Comparison of ENCODE assay signal across 7 cellular contexts in the genomic region with DNA sequence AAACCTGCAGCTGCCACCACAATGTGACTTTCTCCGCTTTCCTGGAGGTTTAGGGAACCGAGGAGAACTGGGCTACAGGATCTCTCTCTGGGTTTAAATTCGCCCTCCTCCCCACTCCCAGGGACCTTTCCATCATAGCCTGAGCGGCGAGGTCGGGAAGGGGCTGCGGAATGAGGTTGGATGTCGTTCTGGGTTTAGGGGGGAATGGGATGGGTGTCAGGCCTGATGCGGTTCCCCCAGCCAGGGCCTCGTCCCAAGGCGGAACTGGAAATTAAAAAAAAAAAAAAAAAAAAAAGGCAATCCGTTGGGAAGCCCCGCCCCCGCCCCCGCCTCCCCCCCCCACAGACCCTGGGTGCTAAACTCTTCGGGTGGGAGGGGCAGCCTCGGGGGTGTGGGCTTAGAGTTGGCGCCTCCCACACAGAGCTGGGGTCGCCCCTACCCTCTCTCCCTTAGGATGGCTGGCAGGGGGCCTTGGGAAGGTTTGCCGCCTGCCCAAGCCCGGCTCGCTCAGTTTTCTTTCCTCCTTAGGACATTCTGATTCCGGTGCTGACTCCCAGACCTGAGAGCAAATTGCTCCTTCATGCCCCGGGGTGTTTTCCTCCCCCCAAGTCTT.
DNase-seq lines count a peak whose midpoint lies in the region; TF ChIP-seq lines count a peak whose summit lies in the region.
"Not testable (repeated sequence)": the region's sequence is repeated elsewhere in the genome, so short reads cannot be mapped to it uniquely, and the experiment has no call there.

No MANE protein-coding gene starts in this region.

- not testable (repeated sequence) for H2AK5ac ChIP-seq in H9 (ENCODE audit: insufficient read length, low read length)

- no CpG with 5 or more reads among the region's 24 CpGs for WGBS in H9 (ENCODE audit: extremely low coverage, insufficient read length, low lambda C conversion rate)
- WGBS in smooth muscle cell (ENCODE audit: low lambda C conversion rate), result 20% methylated on average over 10 of the region's 24 CpGs

- not testable (repeated sequence) for H3K27ac ChIP-seq in H9 (ENCODE audit: insufficient read length, low read depth, low read length); smooth muscle cell (ENCODE audit: low read depth)
- H3K27ac ChIP-seq in SK-N-MC, result peak overlapping the region; percentile 87

- H3K36me3 Mint-ChIP-seq in H9 (ENCODE audit: insufficient read depth in 1 of 3, low read depth in 3 of 3); nephron (ENCODE audit: low read depth): not testable (repeated sequence)

- peak overlapping the region; percentile 89 to 95 (median 95); a peak in 5 of 7 replicates for H3K27ac Mint-ChIP-seq in H9
- H3K27ac Mint-ChIP-seq in nephron, result peak overlapping the region; percentile 84 to 92 (median 86)

- peak overlapping the region; percentile 76 for H3K14ac ChIP-seq in H9 (ENCODE audit: insufficient read depth, low read length)

- peak overlapping the region; percentile 66 to 85 for H3K4me3 Mint-ChIP-seq in H9
- peak overlapping the region; percentile 81 to 86 (median 83) for H3K4me3 Mint-ChIP-seq in nephron

- not testable (repeated sequence) for H4K91ac ChIP-seq in H9 (ENCODE audit: insufficient read length, low read depth, low read length)

- not testable (repeated sequence) for H3T11ph ChIP-seq in H9 (ENCODE audit: low read length)

- H3F3A ChIP-seq in smooth muscle cell (ENCODE audit: low read depth), result not testable (repeated sequence)

- not testable (repeated sequence) for H3K9me3 Mint-ChIP-seq in H9, nephron

- not testable (repeated sequence) for H2BK15ac ChIP-seq in H9 (ENCODE audit: low read depth, low read length)

- H3K4me3 ChIP-seq in SK-N-MC (peak overlapping the region; percentile 71), epithelial cell of proximal tubule (ENCODE audit: low read depth, low read length) (peak overlapping the region; percentile 7), smooth muscle cell (peak overlapping the region; percentile 24)

- H3K4ac ChIP-seq in H9 (ENCODE audit: low read depth, low read length), result not testable (repeated sequence)

- TF ChIP-seq CTCF in H9 (conservative IDR thresholded peaks at IDR 0.05); epithelial cell of proximal tubule (conservative IDR thresholded peaks at IDR 0.05; ENCODE audit: low read depth, low read length); nephron (IDR thresholded peaks at IDR 0.05; ENCODE audit: unreplicated experiment in 3 of 3); smooth muscle cell (IDR thresholded peaks at IDR 0.05; ENCODE audit: borderline replicate concordance, insufficient read depth, poor library complexity, severe bottlenecking): not testable (repeated sequence)

- H4K20me1 ChIP-seq in H9 (ENCODE audit: control insufficient read depth, insufficient read depth, insufficient read length); smooth muscle cell (ENCODE audit: low read depth): not testable (repeated sequence)

- not testable (repeated sequence) for H2BK12ac ChIP-seq in H9 (ENCODE audit: insufficient read length, low read depth, low read length)

- not testable (repeated sequence) for H3K27me3 ChIP-seq in H9 (ENCODE audit: insufficient read depth, low read length); smooth muscle cell (ENCODE audit: low read depth)

- H2BK5ac ChIP-seq in H9 (ENCODE audit: insufficient read length, low read length), result not testable (repeated sequence)

- H2BK20ac ChIP-seq in H9 (ENCODE audit: low read depth, low read length, poor library complexity, severe bottlenecking), result not testable (repeated sequence)

- H3K4me2 ChIP-seq in H9 (ENCODE audit: insufficient read depth, insufficient read length, low read length), result peak overlapping the region; percentile 62
- H3K4me2 ChIP-seq in smooth muscle cell, result peak overlapping the region; percentile 68

- H2AFZ ChIP-seq in H9 (ENCODE audit: low read length); smooth muscle cell (ENCODE audit: low read depth): not testable (repeated sequence)

- H3K18ac ChIP-seq in H9 (ENCODE audit: insufficient read length, low read depth, low read length), result not testable (repeated sequence)

- not testable (repeated sequence) for H3K23ac ChIP-seq in H9 (ENCODE audit: insufficient read length, low read depth, low read length)

- H4K8ac ChIP-seq in H9 (replicated peaks; ENCODE audit: insufficient read length, low read depth, low read length), result not testable (repeated sequence)

- H3K4me1 Mint-ChIP-seq in H9 (peaks cover 20 to 51% of the 10 kb centered on the region in 2 experiments), nephron (peaks cover 28% of the 10 kb centered on the region)

- not testable (repeated sequence) for H3K27me3 Mint-ChIP-seq in H9 (ENCODE audit: low read depth); nephron (ENCODE audit: low read depth)

- H3K79me2 ChIP-seq in H9 (ENCODE audit: insufficient read depth, low read length); smooth muscle cell (ENCODE audit: low read depth): not testable (repeated sequence)

- not testable (repeated sequence) for H3K4me1 ChIP-seq in H9 (ENCODE audit: insufficient read depth, low read length); smooth muscle cell (ENCODE audit: low read depth)

- H3K23me2 ChIP-seq in H9 (ENCODE audit: insufficient read length, low read depth, low read length, poor library complexity, severe bottlenecking), result not testable (repeated sequence)

- not testable (repeated sequence) for H3K79me1 ChIP-seq in H9 (ENCODE audit: insufficient read depth, low read depth, low read length, poor library complexity, severe bottlenecking)

- not testable (repeated sequence) for H3K56ac ChIP-seq in H9 (ENCODE audit: insufficient read length, low read depth, low read length)

- H3K9ac ChIP-seq in H9 (ENCODE audit: extremely low read depth, insufficient read length, low read length) (peak overlapping the region; percentile 57), SK-N-MC (ENCODE audit: insufficient read length) (peak overlapping the region; percentile 72)
- H3K9ac ChIP-seq in smooth muscle cell (ENCODE audit: low read depth), result not testable (repeated sequence)

- DNase-seq in H9 (peak; percentile 92), astrocyte of the hippocampus (ENCODE audit: low read depth, low spot score) (peak; percentile 14), iPS-NIHi7 (ENCODE audit: extremely low spot score) (peak; percentile 81)
- not testable (repeated sequence) for DNase-seq in SK-N-MC (ENCODE audit: low read depth, low spot score); epithelial cell of proximal tubule (ENCODE audit: low read depth); smooth muscle cell (lab: John Stamatoyannopoulos, UW; ENCODE audit: unreplicated experiment)

- not testable (repeated sequence) for H3K9me3 ChIP-seq in H9 (ENCODE audit: control insufficient read depth, low read depth, low read length); SK-N-MC (ENCODE audit: low read depth, low read length); smooth muscle cell (replicated peaks; ENCODE audit: low read depth)

- not testable (repeated sequence) for H2BK120ac ChIP-seq in H9 (ENCODE audit: low read depth, low read length, poor library complexity, severe bottlenecking)

- not testable (repeated sequence) for H3K36me3 ChIP-seq in SK-N-MC (ENCODE audit: insufficient read depth, low read length); smooth muscle cell (ENCODE audit: low read depth)

- H4K5ac ChIP-seq in H9 (ENCODE audit: insufficient read length, low read depth, low read length), result not testable (repeated sequence)

Comparison
In these comparisons a context has a peak if more than half of its experiments do, and no peak if none do; other contexts are left out.
1. H3K4me3 ChIP-seq: peak in every context shown above with its lines; median percentile 71 in SK-N-MC; 24 in smooth muscle cell; 7 in epithelial cell of proximal tubule.